29 cellular contexts compared by ENCODE assay signal in the genomic region with DNA sequence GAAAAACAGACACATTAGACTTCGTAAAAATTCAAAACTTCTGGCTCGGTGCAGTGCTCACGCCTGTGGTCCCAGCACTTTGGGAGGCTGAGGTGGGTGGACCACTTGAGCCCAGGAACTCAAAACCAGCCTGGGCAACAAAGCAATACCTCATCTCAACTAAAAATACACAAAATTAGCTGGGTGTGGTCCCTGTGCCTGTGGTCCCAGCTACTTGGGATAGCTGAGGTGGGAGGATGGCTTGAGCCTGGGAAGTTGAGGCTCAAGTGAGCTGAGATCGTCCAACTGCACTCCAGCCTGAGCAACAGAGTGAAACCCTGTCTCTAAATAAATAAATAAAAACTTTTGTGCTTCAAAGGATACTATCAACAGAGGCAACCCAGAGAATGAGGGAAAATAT.
"Had no signal": no experiment of that assay in that cellular context is flagged by ENCODE, and none has a peak within 500 bp of the region (broad histone marks: within the 10 kb centered on the region; RNA-seq: fewer than 3 reads in every experiment).

No MANE protein-coding gene starts in this region.

- H3K27me3 ChIP-seq: neural progenitor cell, ovary, right lobe of liver, sigmoid colon, spleen, suprapubic skin, testis, tibial artery, transverse colon, upper lobe of right lung, uterus had no signal

- H3K4me2 ChIP-seq: neural progenitor cell, smooth muscle cell had no signal

- H3K79me2 ChIP-seq: parathyroid adenoma had no signal

- H2AFZ ChIP-seq: neural progenitor cell, parathyroid adenoma had no signal

- H3K36me3 ChIP-seq: neural progenitor cell, ovary, right lobe of liver, sigmoid colon, suprapubic skin, transverse colon, upper lobe of right lung, uterus had no signal

- H3K9ac ChIP-seq: neural progenitor cell, parathyroid adenoma had no signal

- H3K4me1 ChIP-seq: neural progenitor cell, upper lobe of right lung, uterus had no signal

- H3K4me3 ChIP-seq: neural progenitor cell, ovary, psoas muscle, right lobe of liver, sigmoid colon, skin epidermis, smooth muscle cell, spleen, suprapubic skin, testis, tibial artery, transverse colon, upper lobe of right lung, uterus had no signal

- DNase-seq: natural killer cell; occipital lobe; ovary; posterior cingulate gyrus; psoas muscle; right lobe of liver; sigmoid colon; spleen; stimulated activated CD4-positive, alpha-beta T cell treated with anti-CD3 and anti-CD28 coated beads, Interleukin-12 subunit alpha, Interleukin-12 subunit beta, amount 100 ng/mL, for 4 hours; stimulated activated CD4-positive, alpha-beta T cell treated with anti-CD3 and anti-CD28 coated beads, Interleukin-1b, Interleukin-23, amount 100 ng/mL, for 48 hours; stimulated activated CD4-positive, alpha-beta T cell treated with anti-CD3 and anti-CD28 coated beads, Interleukin-4, amount 100 ng/mL, for 1 hour; stimulated activated CD4-positive, alpha-beta T cell treated with anti-CD3 and anti-CD28 coated beads, Interleukin-4, amount 100 ng/mL, for 4 hours; stimulated activated CD8-positive, alpha-beta memory T cell treated with anti-CD3 and anti-CD28 coated beads, Interleukin-4, amount 100 ng/mL, for 48 hours; stimulated activated naive CD4-positive, alpha-beta T cell; stimulated activated naive CD8-positive, alpha-beta T cell treated with anti-CD3 and anti-CD28 coated beads, Interleukin-15, amount 100 ng/mL, for 72 hours; stimulated activated naive CD8-positive, alpha-beta T cell treated with anti-CD3 and anti-CD28 coated beads, Interleukin-15, Interleukin-2, amounts not matched to agents 100 U/mL and 50 U/mL, for 24 hours; substantia nigra; testis; tibial artery; transverse colon; upper lobe of right lung; uterus had no signal

- H3K9me3 ChIP-seq: ovary, psoas muscle, right lobe of liver, sigmoid colon, spleen, suprapubic skin, testis, tibial artery, transverse colon, upper lobe of right lung, uterus had no signal

- ATAC-seq: natural killer cell; psoas muscle; right cardiac atrium; right lobe of liver; stimulated activated memory B cell treated with anti-CD40 and anti-IgM and Interleukin-4, amounts not matched to agents 10 μg/mL and 1 μg/mL and 100 μg/mL, for 72 hours; stimulated activated naive CD8-positive, alpha-beta T cell treated with anti-CD3 and anti-CD28 coated beads, Interleukin-15, amount 100 ng/mL, for 72 hours; stimulated activated naive CD8-positive, alpha-beta T cell treated with anti-CD3 and anti-CD28 coated beads, Interleukin-15, Interleukin-2, amounts not matched to agents 100 U/mL and 50 U/mL, for 24 hours; upper lobe of right lung had no signal

- H3K27ac ChIP-seq: neural progenitor cell, ovary, parathyroid adenoma, psoas muscle, right lobe of liver, sigmoid colon, skin epidermis, spleen, suprapubic skin, testis, tibial artery, transverse colon, upper lobe of right lung, uterus had no signal
